Comparison of ENCODE assay signal across 22 cellular contexts in genomic region chr7:150923802-150924201, GRCh38. TPM values are rescaled to one million over a fixed set of nuclear protein-coding genes. Genes with fewer than 3 reads are reported as not detected.
A peak's percentile ranks its signal among the peaks of the same experiment; 100 is the strongest.
DNase-seq lines count a peak whose midpoint lies in the region; ATAC-seq, FAIRE-seq and TF ChIP-seq lines count a peak whose summit lies in the region.
"Had no signal": no experiment of that assay in that cellular context is flagged by ENCODE, and none has a peak within 500 bp of the region (broad histone marks: within the 10 kb centered on the region; RNA-seq: fewer than 3 reads in every experiment).

No MANE protein-coding gene starts in this region.

- ATAC-seq in K562, result no peak
- ATAC-seq in mucosa of descending colon, result peak; percentile 65
- ATAC-seq: A549; CD8-positive, alpha-beta T cell had no signal

- WGBS in K562 (ENCODE audit: insufficient coverage, low coverage, missing lambda C conversion rate), result 57% methylated on average over 1 of the region's 1 CpG

- TF ChIP-seq POLR2A in K562 (conservative IDR thresholded peaks at IDR 0.05), result no peak

- TF ChIP-seq RAD21 in K562 (CRISPR knock-in tag; conservative IDR thresholded peaks at IDR 0.05 in 1 of 2, IDR thresholded peaks at IDR 0.05 in 1 of 2), result no peak

- H3K27ac ChIP-seq in BLaER1 treated with 17β-estradiol and CSF1 and Interleukin-3, amounts not matched to agents 10 nM and 100 nM, result no peak overlapping the region
- H3K27ac ChIP-seq in K562 (ENCODE audit: extremely low read depth, low read depth, low read length), result no peak overlapping the region
- H3K27ac ChIP-seq: A549, C4-2B, GM23248 had no signal

- no peaks in the 10 kb centered on the region for H3K9me1 ChIP-seq in K562 (ENCODE audit: control insufficient read depth, insufficient read depth, low read length)

- TF ChIP-seq EP300 in K562 (IDR thresholded peaks at IDR 0.05; ENCODE audit: low read length), result no peak

- H3K36me3 ChIP-seq in BLaER1 treated with 17β-estradiol and CSF1 and Interleukin-3, amounts not matched to agents 10 nM and 100 nM, result no peaks in the 10 kb centered on the region
- no peaks in the 10 kb centered on the region for H3K36me3 ChIP-seq in K562 (ENCODE audit: control insufficient read depth, insufficient read depth, low read length)
- H3K36me3 ChIP-seq in mucosa of descending colon (ENCODE audit: low read depth), result no peaks in the 10 kb centered on the region
- H3K36me3 ChIP-seq: BE2C had no signal

- CTCF ChIA-PET in K562 (lab: Yijun Ruan, JAX; ENCODE audit: low intra/inter-chr PET ratio), result no interaction called here

- TF ChIP-seq CTCF in K562 (IDR thresholded peaks at IDR 0.05 in 2 of 3, conservative IDR thresholded peaks at IDR 0.05 in 1 of 3; ENCODE audit: insufficient read depth in 2 of 3, low read depth in 1 of 3, low read length in 3 of 3), result no peak
- TF ChIP-seq CTCF in mucosa of descending colon (IDR thresholded peaks at IDR 0.05), result no peak

- no TSS peak for BruUV-seq in K562 (replicated peaks; lab: Mats Ljungman, UMichigan)

- no peak overlapping the region for H3K4me3 ChIP-seq in BLaER1 treated with 17β-estradiol and CSF1 and Interleukin-3, amounts not matched to agents 10 nM and 100 nM
- no peak overlapping the region for H3K4me3 ChIP-seq in K562
- H3K4me3 ChIP-seq in mucosa of descending colon, result no peak overlapping the region
- H3K4me3 ChIP-seq: A549, GM23248 had no signal

- FAIRE-seq in K562 (lab: Jason Lieb, UNC), result no peak
- FAIRE-seq: A549, G401.6, GM12892, GM19239, H1 had no signal

- in situ Hi-C loops in K562 (cut with MboI), result no loop called here

- peak overlapping the region; percentile 28 to 74 (median 60); a peak in 18 of 22 replicates for H3K4me2 ChIP-seq in BLaER1 treated with 17β-estradiol and CSF1 and Interleukin-3, amounts not matched to agents 10 nM and 100 nM
- no peak overlapping the region for H3K4me2 ChIP-seq in K562 (ENCODE audit: insufficient read depth, low read length)
- H3K4me2 ChIP-seq: A549 had no signal

- intact Hi-C loops in K562 (cut with micrococcal nuclease) (no loop called here), mucosa of descending colon (cut with DNase I, micrococcal nuclease) (no loop called here)

- no peaks in the 10 kb centered on the region for H3K9me3 ChIP-seq in BLaER1 treated with 17β-estradiol and CSF1 and Interleukin-3, amounts not matched to agents 10 nM and 100 nM (replicated peaks in 1 of 11)
- H3K9me3 ChIP-seq in K562 (replicated peaks; ENCODE audit: control insufficient read depth, insufficient read depth, low read depth, low read length) (no peaks in the 10 kb centered on the region), mucosa of descending colon (no peaks in the 10 kb centered on the region)
- H3K9me3 ChIP-seq: A549, BE2C, Caco-2 had no signal

- DNase-seq in K562 (ENCODE audit: extremely low read depth in 1 of 4, low spot score in 3 of 4), result no peak
- no peak for DNase-seq in mucosa of descending colon
- DNase-seq in NCI-H2081 treated with DMSO at 0.1 percent for 48 hours (lab: John Stamatoyannopoulos, UW), result no peak
- DNase-seq in NCI-H2196 (lab: John Stamatoyannopoulos, UW; ENCODE audit: unreplicated experiment), result no peak
- DNase-seq in activated CD8-positive, alpha-beta memory T cell treated with anti-CD3 and anti-CD28 coated beads, Interleukin-2, amount 50 U/mL, for 48 hours, result no peak
- DNase-seq: 8988T; ACHN; AML-193; BE2C; Caco-2; CD8-positive, alpha-beta T cell; DND-41; GM23248; H7; HCEC 1CT had no signal

- peaks cover 10 to 42% (median 32%) of the 10 kb centered on the region in 10 experiments for H3K4me1 ChIP-seq in BLaER1 treated with 17β-estradiol and CSF1 and Interleukin-3, amounts not matched to agents 10 nM and 100 nM
- H3K4me1 ChIP-seq in K562 (replicated peaks in 1 of 2; ENCODE audit: control insufficient read depth in 2 of 2, insufficient read depth in 2 of 2, low read length in 2 of 2) (peaks cover 9 to 34% of the 10 kb centered on the region in 2 experiments), mucosa of descending colon (ENCODE audit: low read depth) (peaks cover 13% of the 10 kb centered on the region)
- H3K4me1 ChIP-seq: A549, Caco-2 had no signal

- no peaks in the 10 kb centered on the region for H3K79me2 ChIP-seq in K562 (ENCODE audit: control insufficient read depth, insufficient read depth, low read length)

- 0 out of 2 replicates have a peak overlapping the region, but pooled peaks have one; percentile 5 for H2AFZ ChIP-seq in K562 (ENCODE audit: low read depth, low read length)
- H2AFZ ChIP-seq: GM23248 had no signal

- POLR2A ChIA-PET in K562 (lab: Yijun Ruan, JAX), result interaction anchor here (0.7 to 1.4 kb wide), 8 partner anchors 8 to 193 kb away, joined by 3 to 10 read pairs (median 4); no protein-coding TSS in a partner anchor

- no peak overlapping the region for H3K9ac ChIP-seq in BLaER1 treated with 17β-estradiol and CSF1 and Interleukin-3, amounts not matched to agents 10 nM and 100 nM
- no peak overlapping the region for H3K9ac ChIP-seq in K562 (ENCODE audit: insufficient read depth in 1 of 2, low read depth in 2 of 2, low read length in 2 of 2)
- H3K9ac ChIP-seq: GM23248 had no signal

- H3K27me3 ChIP-seq in BLaER1 treated with 17β-estradiol and CSF1 and Interleukin-3, amounts not matched to agents 10 nM and 100 nM, result no peaks in the 10 kb centered on the region
- H3K27me3 ChIP-seq in K562 (ENCODE audit: control insufficient read depth in 2 of 2, insufficient read depth in 2 of 2, low read length in 2 of 2), result no peaks in the 10 kb centered on the region
- H3K27me3 ChIP-seq: BE2C had no signal

- no peaks in the 10 kb centered on the region for H4K20me1 ChIP-seq in BLaER1 treated with 17β-estradiol and CSF1 and Interleukin-3, amounts not matched to agents 10 nM and 100 nM
- H4K20me1 ChIP-seq in K562 (replicated peaks; ENCODE audit: control insufficient read depth, insufficient read depth, low read length), result no peaks in the 10 kb centered on the region

TF ChIP-seq in K562, 482 proteins besides CTCF, POLR2A, EP300 and RAD21:
- TF ChIP-seq ATF2 (CRISPR knock-in tag; IDR thresholded peaks at IDR 0.05) (no peak), CHCHD3 (CRISPR knock-in tag; IDR thresholded peaks at IDR 0.05) (no peak)

RNA-seq across cellular contexts. Expression of gene KCNH2, which starts 54.3 kb away (rescaled TPM):
- total RNA-seq in K562 (2011; cell fraction: chromatin; rRNA removed; ENCODE audit: low replicate concordance), result 101 and 344 TPM in 2 replicates
- total RNA-seq in K562 (2011; cell fraction: nucleolus; rRNA removed), result 421 and 427 TPM in 2 replicates
- 291 and 342 TPM in 2 replicates for total RNA-seq in K562 (2011; cell fraction: nucleoplasm; rRNA removed)
- total RNA-seq in K562 (2014; rRNA removed), result 326 and 470 TPM in 2 replicates
- total RNA-seq in K562 (2014; rRNA removed; fragmentation: Illumina TruSeq; extraction: Trizol), result 63.4 and 97.8 TPM in 2 replicates
- total RNA-seq in K562 (2015; rRNA removed; fragmentation: Illumina TruSeq; extraction: Trizol), result 215 and 218 TPM in 2 replicates
- total RNA-seq in K562 (2021), result 368 and 385 TPM in 2 replicates
- polyA plus RNA-seq in K562 (2011; rRNA removed), result 125 and 154 TPM in 2 replicates
- 184 and 684 TPM in 2 replicates for polyA plus RNA-seq in K562 (2011; cell fraction: cytosol; rRNA removed)
- 202 and 446 TPM in 2 replicates for polyA plus RNA-seq in K562 (2011; cell fraction: nucleus; rRNA removed)
- polyA plus RNA-seq in K562 (2012), result 270 and 304 TPM in 2 replicates
- 222 and 298 TPM in 2 replicates for polyA plus RNA-seq in K562 (2014; fragmentation: Illumina TruSeq; extraction: Trizol)
- 10 to 100 TPM; 18.1 to 29.0 TPM for polyA plus RNA-seq in K562 (2014; fragmentation: Nextera tagmentation; extraction: Ambion mirVana)
- 251 and 295 TPM in 2 replicates for polyA plus RNA-seq in K562 (2014; rRNA removed)
- 46.2 and 123 TPM in 2 replicates for polyA minus RNA-seq in K562 (2011; rRNA and poly(A)+ RNA removed)
- 133 and 200 TPM in 2 replicates for polyA minus RNA-seq in K562 (2011; cell fraction: cytosol; rRNA and poly(A)+ RNA removed)
- polyA minus RNA-seq in K562 (2011; cell fraction: nucleus; rRNA and poly(A)+ RNA removed), result 111 and 144 TPM in 2 replicates
- total RNA-seq in mucosa of descending colon, result 10 to 100 TPM in 1 of 3 donors, 1 to 10 TPM in 2; 2.9 to 87.1 (median 5.3) TPM
- total RNA-seq: GM23248 had no signal
- polyA plus RNA-seq: GM23248 had no signal
